In the genomic region with DNA sequence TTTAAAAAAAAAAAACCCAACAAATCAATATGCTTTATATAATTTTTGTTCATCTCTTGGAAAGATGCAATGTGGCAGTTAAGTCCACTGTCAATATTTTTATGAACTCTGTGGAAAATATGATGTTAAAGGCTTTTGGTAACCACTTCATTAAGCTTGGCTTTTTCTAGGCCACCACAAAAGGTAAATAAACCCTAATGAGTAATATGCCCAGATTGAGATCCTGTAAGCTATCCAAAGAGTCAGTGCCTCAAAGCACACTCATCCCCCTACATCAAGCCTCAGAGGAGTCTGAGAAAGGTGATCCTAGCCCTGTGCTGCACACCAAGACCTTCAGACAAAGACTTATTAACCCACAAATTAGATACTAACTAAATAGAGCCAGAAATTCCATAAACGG, we compare ENCODE assay signal across 23 cellular contexts.
DNase-seq lines count a peak whose midpoint lies in the region; ATAC-seq and TF ChIP-seq lines count a peak whose summit lies in the region.
"Had no signal": no experiment of that assay in that cellular context is flagged by ENCODE, and none has a peak within 500 bp of the region (broad histone marks: within the 10 kb centered on the region; RNA-seq: fewer than 3 reads in every experiment).

No MANE protein-coding gene starts in this region.

- TF ChIP-seq CTCF in astrocyte of the spinal cord (IDR thresholded peaks at IDR 0.05; ENCODE audit: low read depth, low read length) (no peak), heart right ventricle (IDR thresholded peaks at IDR 0.05) (no peak)

- H3K27ac ChIP-seq in heart right ventricle, result no peak overlapping the region
- H3K27ac ChIP-seq: breast epithelium, sigmoid colon, thyroid gland had no signal

- H3K27me3 ChIP-seq in heart right ventricle, result no peaks in the 10 kb centered on the region
- H3K27me3 ChIP-seq: breast epithelium, sigmoid colon, thyroid gland had no signal

- H3K9me3 ChIP-seq in heart right ventricle, result no peaks in the 10 kb centered on the region
- H3K9me3 ChIP-seq: breast epithelium, sigmoid colon, thyroid gland had no signal

- H3K4me1 ChIP-seq in heart right ventricle, result peaks cover 0 to 17% (median 5%) of the 10 kb centered on the region in 9 donors
- H3K4me1 ChIP-seq: breast epithelium, sigmoid colon had no signal

- intact Hi-C loops in heart right ventricle (cut with DNase I), result no loop called here

- H3K4me3 ChIP-seq in astrocyte of the spinal cord (ENCODE audit: low read depth, low read length) (no peak overlapping the region), heart right ventricle (no peak overlapping the region)
- H3K4me3 ChIP-seq: breast epithelium, sigmoid colon, thyroid gland had no signal

- in situ Hi-C loops in astrocyte of the spinal cord (cut with HindIII; ENCODE audit: low sequenced_read_pairs), result no loop called here

- 88 to 100% methylated on average over 1 of the region's 1 CpG for WGBS in heart right ventricle, 2 donors

- H3K36me3 ChIP-seq in heart right ventricle, result no peaks in the 10 kb centered on the region
- H3K36me3 ChIP-seq: breast epithelium, sigmoid colon, thyroid gland had no signal

- peak; percentile 47 for DNase-seq in AG08396 (ENCODE audit: low spot score)
- peak; percentile 69 for DNase-seq in HCEC 1CT
- peak; percentile 92 for DNase-seq in astrocyte of the spinal cord (ENCODE audit: low read depth, low spot score)
- DNase-seq in kidney glomerular epithelial cell (lab: John Stamatoyannopoulos, UW), result peak; percentile 37
- DNase-seq in heart right ventricle, result no peak
- no peak for DNase-seq in DMS53 treated with DMSO at 0.1 percent for 48 hours (lab: John Stamatoyannopoulos, UW; ENCODE audit: unreplicated experiment)
- no peak for DNase-seq in nucleus accumbens (lab: John Stamatoyannopoulos, UW)
- DNase-seq: CD8-positive, alpha-beta memory T cell; DND-41; foreskin melanocyte; hypothalamus; naive thymus-derived CD8-positive, alpha-beta T cell; NCI-H146; NCI-H2171 treated with DMSO at 0.1 percent for 48 hours; NCI-H748 treated with DMSO at 0.1 percent for 48 hours; sigmoid colon; stimulated activated CD4-positive, alpha-beta T cell treated with anti-CD3 and anti-CD28 coated beads, Interleukin-2, amount 100 ng/mL, for 24 hours; stimulated activated naive B cell treated with anti-CD40 and anti-IgM and Interleukin-4, amounts not matched to agents 10 μg/mL and 1 μg/mL and 100 μg/mL, for 72 hours; T-cell; thyroid gland had no signal

- ATAC-seq in heart right ventricle (no peak), HG03280 (IDR thresholded peaks at IDR 0.05; ENCODE audit: unreplicated experiment) (no peak)
- ATAC-seq: naive thymus-derived CD8-positive, alpha-beta T cell; Right ventricle myocardium inferior; stimulated activated naive B cell treated with anti-CD40 and anti-IgM and Interleukin-4, amounts not matched to agents 10 μg/mL and 1 μg/mL and 100 μg/mL, for 72 hours; T-cell had no signal

Comparison
In these comparisons a context has a peak if more than half of its experiments do, and no peak if none do; other contexts are left out.
1. DNase-seq: peak in AG08396 (single experiment), HCEC 1CT (single experiment), astrocyte of the spinal cord (single experiment) and kidney glomerular epithelial cell (single experiment); none in heart right ventricle (0 of 2), DMS53 treated with DMSO at 0.1 percent for 48 hours (single experiment) and nucleus accumbens (0 of 56).